Comparison of ENCODE assay signal across 1 cellular context in genomic region chr18:22567794-22568193, GRCh38.
TF ChIP-seq lines count a peak whose summit lies in the region.

No MANE protein-coding gene starts in this region.

TF ChIP-seq in K562, 482 proteins besides CTCF, POLR2A, EP300 and RAD21 (continued from another document):
- peak in 1 of 2 experiments; percentile 89; a peak in 2 of 4 replicates for TF ChIP-seq ZMIZ1 (IDR thresholded peaks at IDR 0.05; ENCODE audit: low read depth in 2 of 2, low read length in 2 of 2)
TF ChIP-seq in K562: peak in this region for 5.
